ENCODE assay signal across 8 cellular contexts in genomic region chr9:136686534-136686793, GRCh38. TPM values are rescaled to one million over a fixed set of nuclear protein-coding genes. Genes with fewer than 3 reads are reported as not detected.
DNase-seq lines count a peak whose midpoint lies in the region; ATAC-seq and TF ChIP-seq lines count a peak whose summit lies in the region.

No MANE protein-coding gene starts in this region.

- no peaks in the 10 kb centered on the region for H3K9me3 Mint-ChIP-seq in activated naive CD4-positive, alpha-beta T cell treated with anti-CD3 and anti-CD28 coated beads, Interleukin-2, amount 50 U/mL, for 24 hours

- H3K27me3 ChIP-seq in lower lobe of right lung (ENCODE audit: low read depth) (no peaks in the 10 kb centered on the region), uterus (no peaks in the 10 kb centered on the region)

- H3K27ac Mint-ChIP-seq in activated naive CD4-positive, alpha-beta T cell treated with anti-CD3 and anti-CD28 coated beads, Interleukin-2, amount 50 U/mL, for 24 hours: no peak overlapping the region

- H3K4me1 ChIP-seq in lower lobe of right lung (peaks cover 57% of the 10 kb centered on the region), uterus (peaks cover 0 to 19% of the 10 kb centered on the region in 2 donors)

- no peaks in the 10 kb centered on the region for H3K9me3 ChIP-seq in lower lobe of right lung
- no peaks in the 10 kb centered on the region for H3K9me3 ChIP-seq in uterus

- H3K27ac ChIP-seq in lower lobe of right lung: peak overlapping the region; percentile 93
- peak overlapping the region; percentile 72 to 77 for H3K27ac ChIP-seq in uterus

- no peaks in the 10 kb centered on the region for H3K27me3 Mint-ChIP-seq in activated naive CD4-positive, alpha-beta T cell treated with anti-CD3 and anti-CD28 coated beads, Interleukin-2, amount 50 U/mL, for 24 hours

- in situ Hi-C loops in astrocyte of the cerebellum (cut with HindIII; ENCODE audit: low sequenced_read_pairs): no loop called here

- peak overlapping the region; percentile 66 for H3K4me3 ChIP-seq in astrocyte of the cerebellum (ENCODE audit: low read depth, low read length)
- peak overlapping the region; percentile 97 for H3K4me3 ChIP-seq in lower lobe of right lung
- H3K4me3 ChIP-seq in uterus: peak overlapping the region; percentile 64 to 68

- TF ChIP-seq POLR2A in uterus (IDR thresholded peaks at IDR 0.05): no peak

- DNase-seq in activated naive CD4-positive, alpha-beta T cell (lab: John Stamatoyannopoulos, UW): no peak
- DNase-seq in astrocyte of the cerebellum (ENCODE audit: low read depth) (no peak), lower lobe of right lung (no peak), uterus (no peak), AG08395 (ENCODE audit: low spot score) (no peak)
- DNase-seq in stimulated activated naive CD4-positive, alpha-beta T cell treated with Interleukin-2 at 50 U/mL for 16 hours (lab: John Stamatoyannopoulos, UW): no peak

- no peaks in the 10 kb centered on the region for H3K4me1 Mint-ChIP-seq in activated naive CD4-positive, alpha-beta T cell treated with anti-CD3 and anti-CD28 coated beads, Interleukin-2, amount 50 U/mL, for 24 hours

- H3K4me3 Mint-ChIP-seq in activated naive CD4-positive, alpha-beta T cell treated with anti-CD3 and anti-CD28 coated beads, Interleukin-2, amount 50 U/mL, for 24 hours: peak overlapping the region; percentile 62

- H3K36me3 ChIP-seq in lower lobe of right lung: no peaks in the 10 kb centered on the region
- H3K36me3 ChIP-seq in uterus: no peaks in the 10 kb centered on the region

- TF ChIP-seq CTCF in astrocyte of the cerebellum (IDR thresholded peaks at IDR 0.05; ENCODE audit: low read depth, low read length, missing control alignments) (no peak), lower lobe of right lung (IDR thresholded peaks at IDR 0.05) (no peak), uterus (IDR thresholded peaks at IDR 0.05) (no peak)

- ATAC-seq in lower lobe of right lung: peak in 1 of 2 donors; percentile 0
- ATAC-seq in HG02973 (IDR thresholded peaks at IDR 0.05; ENCODE audit: unreplicated experiment): no peak

- no peaks in the 10 kb centered on the region for H3K36me3 Mint-ChIP-seq in activated naive CD4-positive, alpha-beta T cell treated with anti-CD3 and anti-CD28 coated beads, Interleukin-2, amount 50 U/mL, for 24 hours

- intact Hi-C loops in lower lobe of right lung (cut with DNase I): no loop called here
- intact Hi-C loops in uterus (cut with DNase I; ENCODE audit: low total_unique reads): no loop called here

RNA-seq across cellular contexts. Expression of gene AGPAT2, which starts 0.8 kb away (rescaled TPM):
- total RNA-seq in lower lobe of right lung (106 TPM), uterus (10 to 100 TPM; 22.7 to 45.1 (median 38.6) TPM)

RNA-seq across cellular contexts. Expression of gene EGFL7, which starts 23.7 kb away (rescaled TPM):
- 230 TPM for total RNA-seq in lower lobe of right lung
- total RNA-seq in uterus: 1,000 to 10,000 TPM in 1 of 4 donors, 100 to 1,000 TPM in 3; 119 to 1,791 (median 307) TPM

RNA-seq across cellular contexts. Expression of gene DIPK1B, which starts 25.9 kb away (rescaled TPM):
- total RNA-seq in lower lobe of right lung (15.1 TPM), uterus (10 to 100 TPM in 3 of 4 donors, 1 to 10 TPM in 1; 3.2 to 26.3 (median 21.0) TPM)

RNA-seq across cellular contexts. Expression of gene LCN10, which starts 56.3 kb away (rescaled TPM):
- total RNA-seq in lower lobe of right lung (2.5 TPM), uterus (10 to 100 TPM in 3 of 4 donors, under 1 TPM in 1; 0.55 to 81.4 (median 20.4) TPM)
